ENCODE assay signal across 22 cellular contexts in the genomic region with DNA sequence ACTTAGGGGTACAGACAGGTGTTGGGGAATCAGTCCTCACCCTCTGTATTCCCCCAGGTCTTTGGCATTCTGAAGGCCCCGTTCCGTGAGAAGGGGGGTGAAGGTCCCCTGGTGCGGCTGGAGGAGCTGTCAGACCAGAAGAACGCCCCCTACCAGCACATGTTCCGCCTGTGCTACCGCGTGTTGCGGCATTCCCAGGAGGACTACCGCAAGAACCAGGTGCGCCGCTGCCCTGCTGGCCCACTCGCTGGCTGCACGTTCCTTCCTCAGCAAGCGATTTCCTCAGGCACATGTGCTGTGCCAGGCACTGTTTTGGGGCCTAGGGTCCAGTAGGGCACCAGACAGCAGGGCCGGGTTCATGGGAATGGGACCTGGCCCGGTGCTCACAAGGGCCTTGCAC. TPM values are rescaled to one million over a fixed set of nuclear protein-coding genes. Genes with fewer than 3 reads are reported as not detected.
DNase-seq lines count a peak whose midpoint lies in the region; ATAC-seq, FAIRE-seq and TF ChIP-seq lines count a peak whose summit lies in the region.
"Had no signal": no experiment of that assay in that cellular context is flagged by ENCODE, and none has a peak within 500 bp of the region (broad histone marks: within the 10 kb centered on the region; RNA-seq: fewer than 3 reads in every experiment).

No MANE protein-coding gene starts in this region.

- peak; percentile 50 for FAIRE-seq in bronchial epithelial cell (lab: Jason Lieb, UNC)
- FAIRE-seq: A204.1, D721Med, GM12878, H54 had no signal

- POLR2A ChIA-PET in RWPE1 (lab: Yijun Ruan, JAX; ENCODE audit: low non-redundant PET), result no interaction called here

- no peaks in the 10 kb centered on the region for H3K27me3 ChIP-seq in right cardiac atrium (ENCODE audit: control insufficient read depth, insufficient read depth)
- no peaks in the 10 kb centered on the region for H3K27me3 ChIP-seq in bronchial epithelial cell (ENCODE audit: control insufficient read depth, insufficient read depth, low read length)
- H3K27me3 ChIP-seq: BLaER1 had no signal

- no peak for ATAC-seq in right cardiac atrium
- ATAC-seq in Right ventricle myocardium inferior, result no peak
- ATAC-seq in HG02763 (IDR thresholded peaks at IDR 0.05; ENCODE audit: unreplicated experiment), result no peak
- ATAC-seq: GM12878 had no signal

- H3K36me3 ChIP-seq in bronchial epithelial cell (ENCODE audit: control insufficient read depth, insufficient read depth, low read length), result peaks cover 47% of the 10 kb centered on the region

- TF ChIP-seq CTCF in RWPE1 (conservative IDR thresholded peaks at IDR 0.05; ENCODE audit: low read depth) (no peak), bronchial epithelial cell (IDR thresholded peaks at IDR 0.05; ENCODE audit: insufficient read depth, low read length, severe bottlenecking) (no peak)

- H3K4me3 ChIP-seq in right cardiac atrium (ENCODE audit: low read length) (no peak overlapping the region), bronchial epithelial cell (ENCODE audit: low read depth, low read length) (no peak overlapping the region)
- H3K4me3 ChIP-seq: BLaER1, GM12878 had no signal

- 95% methylated on average over 16 of the region's 16 CpGs for WGBS in right cardiac atrium

- DNase-seq in right cardiac atrium (peak in 2 of 3 donors; percentile 18 to 38), Right ventricle myocardium inferior (ENCODE audit: missing footprints) (no peak), RWPE1 (ENCODE audit: low spot score) (no peak), bronchial epithelial cell (ENCODE audit: low read depth) (no peak), C1 segment of cervical spinal cord (lab: John Stamatoyannopoulos, UW) (no peak), SHP77 treated with DMSO at 0.1 percent for 48 hours (lab: John Stamatoyannopoulos, UW) (no peak)
- DNase-seq: CD4-positive, alpha-beta T cell; CD8-positive, alpha-beta memory T cell; DMS 273 treated with DMSO at 0.1 percent for 48 hours; DMS79; EL; GDM1; GOT3; HCEC 1CT had no signal

- CTCF ChIA-PET in RWPE1 (lab: Yijun Ruan, JAX), result no interaction called here

- H3K4me1 ChIP-seq in right cardiac atrium (ENCODE audit: control insufficient read depth, insufficient read depth, low read length), result no peaks in the 10 kb centered on the region

- H3K9me3 ChIP-seq in right cardiac atrium (ENCODE audit: control insufficient read depth, low read length), result no peaks in the 10 kb centered on the region
- H3K9me3 ChIP-seq: BLaER1 had no signal

- H3K27ac ChIP-seq in right cardiac atrium (ENCODE audit: low read length) (no peak overlapping the region), RWPE1 (peak overlapping the region; percentile 87)
- H3K27ac ChIP-seq: 22Rv1, BLaER1 had no signal

- intact Hi-C loops in right cardiac atrium (cut with DNase I), result no loop called here
- intact Hi-C loops in Right ventricle myocardium inferior (cut with DNase I), result no loop called here

RNA-seq across cellular contexts. Expression of a gene that starts 44.4 kb away (rescaled TPM):
- total RNA-seq in right cardiac atrium (100 to 1,000 TPM; 188 to 264 (median 233) TPM), Right ventricle myocardium inferior (215 TPM), bronchial epithelial cell (47.1 and 49.7 TPM in 2 replicates)
- 376 TPM for polyA plus RNA-seq in right cardiac atrium

RNA-seq across cellular contexts. Expression of a gene that starts 46.0 kb away (rescaled TPM):
- total RNA-seq in right cardiac atrium (1 to 10 TPM; 4.7 to 9.1 (median 6.5) TPM), Right ventricle myocardium inferior (8.0 TPM), bronchial epithelial cell (66.6 and 95.6 TPM in 2 replicates)
- 5.7 TPM for polyA plus RNA-seq in right cardiac atrium
- polyA plus RNA-seq: CD14-positive monocyte had no signal

Comparison
In these comparisons a context has a peak if more than half of its experiments do, and no peak if none do; other contexts are left out.
1. DNase-seq: peak in right cardiac atrium (2 of 3); none in Right ventricle myocardium inferior (single experiment), RWPE1 (single experiment), bronchial epithelial cell (single experiment), C1 segment of cervical spinal cord (0 of 14) and SHP77 treated with DMSO at 0.1 percent for 48 hours (single experiment).